ENCODE assay signal across 1 cellular context in genomic region chr1:166843322-166843721, GRCh38.
TF ChIP-seq lines count a peak whose summit lies in the region.

No MANE protein-coding gene starts in this region.

TF ChIP-seq in WTC11, 78 proteins besides CTCF, POLR2A, EP300 and RAD21 (continued from another document):
- TF ChIP-seq ARID4B (CRISPR knock-in tag; IDR thresholded peaks at IDR 0.05; ENCODE audit: borderline replicate concordance) (no peak), JAZF1 (CRISPR knock-in tag; IDR thresholded peaks at IDR 0.05) (no peak), RELA (CRISPR knock-in tag; IDR thresholded peaks at IDR 0.05; ENCODE audit: borderline replicate concordance) (no peak), OVOL2 (CRISPR knock-in tag; IDR thresholded peaks at IDR 0.05; ENCODE audit: borderline replicate concordance) (no peak), E2F1 (CRISPR knock-in tag; IDR thresholded peaks at IDR 0.05) (no peak), GTF2I (CRISPR knock-in tag; conservative IDR thresholded peaks at IDR 0.05) (no peak), USF2 (CRISPR knock-in tag; IDR thresholded peaks at IDR 0.05) (no peak), ZBTB21 (CRISPR knock-in tag; IDR thresholded peaks at IDR 0.05; ENCODE audit: borderline replicate concordance) (no peak), USF1 (CRISPR knock-in tag; IDR thresholded peaks at IDR 0.05) (no peak), FOXK1 (CRISPR knock-in tag; IDR thresholded peaks at IDR 0.05) (no peak)
